ENCODE assay signal across 9 cellular contexts in the genomic region with DNA sequence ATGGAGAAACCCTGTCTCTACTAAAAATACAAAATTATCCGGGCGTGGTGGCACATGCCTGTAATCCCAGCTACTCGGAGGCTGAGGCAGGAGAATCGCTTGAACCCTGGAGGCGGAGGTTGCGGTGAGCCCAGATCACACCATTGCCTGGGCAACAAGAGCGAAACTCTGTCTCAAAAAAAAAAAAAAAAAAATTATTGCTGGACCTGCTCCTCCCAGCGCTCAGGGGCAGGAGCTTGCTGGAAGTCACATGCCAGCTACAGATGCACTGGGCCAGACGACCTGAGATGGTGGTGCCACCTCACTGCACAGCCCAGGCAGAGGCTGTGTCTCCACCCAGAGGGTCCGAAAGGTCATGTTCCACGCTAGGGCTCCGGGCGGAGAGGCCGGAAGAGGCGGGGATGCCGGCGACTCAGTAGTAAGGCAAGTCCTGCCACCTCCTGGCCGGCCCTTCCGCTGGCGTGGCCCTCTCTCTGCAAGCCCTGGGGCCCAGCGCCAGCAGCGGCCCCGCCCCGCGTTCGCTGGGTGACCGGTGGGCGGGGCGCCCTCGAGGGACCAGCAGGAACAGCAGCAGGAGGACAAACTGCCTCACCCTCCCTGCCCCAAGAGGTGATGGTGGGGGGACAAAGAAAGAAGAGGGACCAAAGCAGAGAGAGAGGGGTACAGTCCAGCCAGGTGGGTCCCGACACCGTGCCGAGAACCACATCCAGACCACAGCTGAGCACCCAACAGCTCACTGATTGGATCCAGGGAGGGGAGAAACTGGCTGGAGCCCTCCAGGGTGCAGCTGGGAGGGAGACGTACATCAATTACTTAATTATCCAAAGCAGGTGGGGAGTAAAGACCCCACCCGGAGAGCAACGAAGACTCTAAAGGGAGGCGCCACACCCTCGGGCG. TPM values are rescaled to one million over a fixed set of nuclear protein-coding genes. Genes with fewer than 3 reads are reported as not detected.
A peak's percentile ranks its signal among the peaks of the same experiment; 100 is the strongest.
DNase-seq lines count a peak whose midpoint lies in the region; ATAC-seq and TF ChIP-seq lines count a peak whose summit lies in the region.
"Had no signal": no experiment of that assay in that cellular context is flagged by ENCODE, and none has a peak within 500 bp of the region (broad histone marks: within the 10 kb centered on the region; RNA-seq: fewer than 3 reads in every experiment).

No MANE protein-coding gene starts in this region.

- peaks cover 62% of the 10 kb centered on the region for H3K4me1 ChIP-seq in BLaER1
- peaks cover 25% of the 10 kb centered on the region for H3K4me1 ChIP-seq in HUES64 (ENCODE audit: insufficient read depth, low read length)
- peaks cover 40 to 67% of the 10 kb centered on the region in 2 experiments for H3K4me1 ChIP-seq in SK-N-SH (ENCODE audit: control insufficient read depth in 1 of 2, insufficient read depth in 2 of 2, low read depth in 1 of 2, low read length in 1 of 2)

- peaks cover 53% of the 10 kb centered on the region for H3F3A ChIP-seq in SK-N-SH (replicated peaks; ENCODE audit: insufficient read depth)

- H4K20me1 ChIP-seq in BLaER1 (peaks cover 58% of the 10 kb centered on the region), SK-N-SH (ENCODE audit: insufficient read depth) (no peaks in the 10 kb centered on the region; the same call in 1 of the 2 replicates)

- TF ChIP-seq EP300 in SK-N-SH (IDR thresholded peaks at IDR 0.05; ENCODE audit: borderline replicate concordance in 1 of 2, low read depth in 1 of 2, low read length in 1 of 2), result no peak

- no peaks in the 10 kb centered on the region for H3K9me2 ChIP-seq in SK-N-SH

- peak; percentile 31 for TF ChIP-seq CTCF in SK-N-SH (IDR thresholded peaks at IDR 0.05)

- peak overlapping the region; percentile 66 for H3K9ac ChIP-seq in BLaER1
- peak overlapping the region; percentile 9; the same call in 1 of the 2 replicates for H3K9ac ChIP-seq in HUES64 (ENCODE audit: low read depth, low read length)
- peak overlapping the region; percentile 60; the same call in 1 of the 2 replicates for H3K9ac ChIP-seq in SK-N-SH

- POLR2A ChIA-PET in SK-N-SH (lab: Yijun Ruan, JAX), result interaction anchor here (0.6 to 7.0 kb wide), 6 partner anchors 10 to 516 kb away, joined by 3 to 79 read pairs (median 16); partner anchors contain the start of genes PSMD9 and TMEM120B

- H3K79me2 ChIP-seq in SK-N-SH (ENCODE audit: insufficient read depth), result peaks cover 58% of the 10 kb centered on the region

- H3K4me3 ChIP-seq in BLaER1 (0 out of 2 replicates have a peak overlapping the region, but pooled peaks have one; percentile 96), HUES64 (ENCODE audit: low read length) (peak overlapping the region; percentile 38), SK-N-SH (ENCODE audit: low read depth in 2 of 2, low read length in 1 of 2) (peak overlapping the region; percentile 34 to 53)

- H3K4me2 ChIP-seq in BLaER1 (peak overlapping the region; percentile 93), SK-N-SH (peak overlapping the region; percentile 86)

- no peak for TF ChIP-seq RAD21 in SK-N-SH (IDR thresholded peaks at IDR 0.05; ENCODE audit: low read length)

- DNase-seq in SK-N-SH (peak; percentile 82), epidermal melanocyte (ENCODE audit: insufficient read length, low spot score) (peak; percentile 91), medulla oblongata (ENCODE audit: extremely low spot score) (peak; percentile 90)

- H3K9me3 ChIP-seq in BLaER1, result no peaks in the 10 kb centered on the region
- no peaks in the 10 kb centered on the region for H3K9me3 ChIP-seq in HUES64 (ENCODE audit: insufficient read depth, low read depth, low read length)
- H3K9me3 ChIP-seq in SK-N-SH, result no peaks in the 10 kb centered on the region

- H3K36me3 ChIP-seq in BLaER1, result peaks cover 30% of the 10 kb centered on the region
- H3K36me3 ChIP-seq in HUES64 (ENCODE audit: insufficient read depth, low read length), result peaks cover 18% of the 10 kb centered on the region
- peaks cover 8 to 11% of the 10 kb centered on the region in 2 experiments for H3K36me3 ChIP-seq in SK-N-SH (replicated peaks in 1 of 2; ENCODE audit: control insufficient read depth in 1 of 2, insufficient read depth in 2 of 2, low read length in 1 of 2)

- ATAC-seq in GM21390 (IDR thresholded peaks at IDR 0.05; ENCODE audit: unreplicated experiment) (no peak), GM21360 (IDR thresholded peaks at IDR 0.05; ENCODE audit: unreplicated experiment) (no peak)

- H3K27me3 ChIP-seq in BLaER1 (no peaks in the 10 kb centered on the region), HUES64 (ENCODE audit: insufficient read depth, low read length) (no peaks in the 10 kb centered on the region; the same call in 1 of the 2 replicates), SK-N-SH (ENCODE audit: insufficient read depth) (no peaks in the 10 kb centered on the region)

- 31% methylated on average over 36 of the region's 39 CpGs for WGBS in HUES64
- 23% methylated on average over 37 of the region's 39 CpGs for WGBS in SK-N-SH (ENCODE audit: low lambda C conversion rate)

- H2AFZ ChIP-seq in SK-N-SH (ENCODE audit: low read depth), result no peak overlapping the region

- CTCF ChIA-PET in SK-N-SH (lab: Yijun Ruan, JAX), result interaction anchor here (0.6 to 16.0 kb wide), 13 partner anchors 12 to 480 kb away, joined by 3 to 675 read pairs (median 6); partner anchors contain the start of genes PSMD9 and SETD1B

- H3K27ac ChIP-seq in BLaER1 (peak overlapping the region; percentile 88), HUES64 (ENCODE audit: low read depth, low read length) (no peak overlapping the region), SK-N-SH (ENCODE audit: low read depth in 2 of 2, low read length in 1 of 2) (peak overlapping the region; percentile 98 to 99), temporal lobe (ENCODE audit: low read depth, low read length) (peak overlapping the region; percentile 30)
- H3K27ac ChIP-seq: HL-60 had no signal

TF ChIP-seq in SK-N-SH, 30 proteins besides CTCF, POLR2A, EP300 and RAD21 (continues in another document):
- TF ChIP-seq GABPA (IDR thresholded peaks at IDR 0.05; ENCODE audit: low read depth), result peak; percentile 78
- 0 out of 2 replicates have a peak, but pooled peaks have one; percentile 19 for TF ChIP-seq SIN3A (IDR thresholded peaks at IDR 0.05; ENCODE audit: borderline replicate concordance, low read depth, low read length)
- TF ChIP-seq RXRA (IDR thresholded peaks at IDR 0.05; ENCODE audit: borderline replicate concordance, low read depth), result no peak; the same call in 1 of the 2 replicates
- 0 out of 2 replicates have a peak, but pooled peaks have one; percentile 20 for TF ChIP-seq FOXJ3 (CRISPR knock-in tag; IDR thresholded peaks at IDR 0.05)
- TF ChIP-seq MXI1 (IDR thresholded peaks at IDR 0.05; ENCODE audit: low read depth, low read length), result peak; percentile 52; the same call in 1 of the 2 replicates
- TF ChIP-seq, protein P1, sequence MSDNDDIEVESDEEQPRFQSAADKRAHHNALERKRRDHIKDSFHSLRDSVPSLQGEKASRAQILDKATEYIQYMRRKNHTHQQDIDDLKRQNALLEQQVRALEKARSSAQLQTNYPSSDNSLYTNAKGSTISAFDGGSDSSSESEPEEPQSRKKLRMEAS (IDR thresholded peaks at IDR 0.05; ENCODE audit: low read depth), result 0 out of 2 replicates have a peak, but pooled peaks have one; percentile 49
- TF ChIP-seq POLR2AphosphoS5 (IDR thresholded peaks at IDR 0.05; ENCODE audit: low read depth, low read length), result peak; percentile 67
- no peak for TF ChIP-seq RCOR1 (IDR thresholded peaks at IDR 0.05; ENCODE audit: low read length)
- TF ChIP-seq TAF1 (IDR thresholded peaks at IDR 0.05; ENCODE audit: borderline replicate concordance, low read depth, low read length), result peak; percentile 37; the same call in 1 of the 2 replicates
- no peak for TF ChIP-seq FOXM1 (IDR thresholded peaks at IDR 0.05; ENCODE audit: low read depth)
- TF ChIP-seq EZH2phosphoT487 (IDR thresholded peaks at IDR 0.05; ENCODE audit: borderline replicate concordance, low read depth), result no peak
- TF ChIP-seq RFX5 (IDR thresholded peaks at IDR 0.05; ENCODE audit: low read length), result 0 out of 2 replicates have a peak, but pooled peaks have one; percentile 60
- TF ChIP-seq GATA2 (CRISPR knock-in tag; IDR thresholded peaks at IDR 0.05), result no peak
- TF ChIP-seq NRF1 (IDR thresholded peaks at IDR 0.05; ENCODE audit: low read depth, low read length), result no peak
- peak; percentile 54; the same call in 1 of the 2 replicates for TF ChIP-seq NFIC (IDR thresholded peaks at IDR 0.05; ENCODE audit: borderline replicate concordance)
- TF ChIP-seq TCF12 (IDR thresholded peaks at IDR 0.05), result 0 out of 2 replicates have a peak, but pooled peaks have one; percentile 10
- TF ChIP-seq CHD2 (IDR thresholded peaks at IDR 0.05; ENCODE audit: low read length, partially characterized antibody), result peak; percentile 40
- TF ChIP-seq PBX3 (IDR thresholded peaks at IDR 0.05), result 0 out of 2 replicates have a peak, but pooled peaks have one; percentile 12

RNA-seq across cellular contexts. Expression of gene RHOF, which starts 3.6 kb away (rescaled TPM):
- polyA plus RNA-seq in HUES64 (2013, experiment 1 of 2), result 15.1 TPM
- 15.5 TPM for polyA plus RNA-seq in HUES64 (2013, experiment 2 of 2)
- 5.0 and 5.3 TPM in 2 replicates for polyA plus RNA-seq in SK-N-SH (2012; rRNA removed)
- 2.3 and 2.8 TPM in 2 replicates for polyA plus RNA-seq in SK-N-SH (2012; cell fraction: cytosol; rRNA removed)
- 19.5 and 20.2 TPM in 2 replicates for polyA plus RNA-seq in SK-N-SH (2012; cell fraction: nucleus; rRNA removed)
- total RNA-seq in temporal lobe, result 10.1 TPM

RNA-seq across cellular contexts. Expression of gene SETD1B, which starts 6.7 kb away (rescaled TPM):
- 8.4 TPM for polyA plus RNA-seq in HUES64 (2013, experiment 1 of 2)
- polyA plus RNA-seq in HUES64 (2013, experiment 2 of 2), result 8.3 TPM
- 1.2 and 2.0 TPM in 2 replicates for polyA plus RNA-seq in SK-N-SH (2012; rRNA removed)
- 1.5 and 1.8 TPM in 2 replicates for polyA plus RNA-seq in SK-N-SH (2012; cell fraction: cytosol; rRNA removed)
- 8.4 and 11.5 TPM in 2 replicates for polyA plus RNA-seq in SK-N-SH (2012; cell fraction: nucleus; rRNA removed)
- total RNA-seq in temporal lobe, result 7.1 TPM

Comparison
In these comparisons a context has a peak if more than half of its experiments do, and no peak if none do; other contexts are left out.
1. H3K4me3 ChIP-seq: peak in every context shown above with its lines; median percentile 96 in BLaER1; 44 in SK-N-SH; 38 in HUES64.
2. H3K9ac ChIP-seq: peak in every context shown above with its lines; median percentile 66 in BLaER1; 60 in SK-N-SH; 9 in HUES64.